35 cellular contexts compared by ENCODE assay signal in the genomic region with DNA sequence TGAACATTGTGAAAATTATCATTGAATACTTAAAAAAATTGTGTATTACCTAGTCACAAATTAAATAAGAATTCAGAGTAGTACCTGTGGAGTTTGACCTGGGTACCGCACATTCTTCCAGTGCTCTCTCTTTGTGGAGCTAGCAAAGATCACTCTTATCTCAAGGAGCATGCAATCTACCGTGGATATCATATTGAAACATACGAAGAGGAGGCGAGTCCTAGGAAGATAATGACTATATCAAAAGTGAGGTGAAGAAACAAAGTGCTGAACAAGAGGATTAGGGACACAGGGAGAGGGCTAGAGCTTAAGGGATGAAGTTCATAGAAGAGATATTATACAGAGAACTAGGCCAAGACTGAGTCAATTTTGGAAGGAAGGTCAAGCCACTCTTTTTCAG.
"Had no signal": no experiment of that assay in that cellular context is flagged by ENCODE, and none has a peak within 500 bp of the region (broad histone marks: within the 10 kb centered on the region; RNA-seq: fewer than 3 reads in every experiment).

No MANE protein-coding gene starts in this region.

- H3K36me3 ChIP-seq: MG63 had no signal

- H3K9me3 ChIP-seq: MG63 had no signal

- H3K27me3 ChIP-seq: MG63 had no signal

- H3K27ac ChIP-seq: KMS-11 had no signal

- H3K4me2 ChIP-seq: KMS-11 had no signal

- H3K4me3 ChIP-seq: MG63 had no signal

- H3K9ac ChIP-seq: KMS-11 had no signal

- DNase-seq: Karpas-422, Kasumi-1, KG1, MG63, MM.1S, MV-4-11, NCI-H1048, NCI-H1092, NCI-H1092 treated with DMSO at 0.1 percent for 48 hours, NCI-H1105, NCI-H1105 treated with DMSO at 0.1 percent for 48 hours, NCI-H1417, NCI-H1417 treated with DMSO at 0.1 percent for 48 hours, NCI-H1436, NCI-H1436 treated with DMSO at 0.1 percent for 48 hours, NCI-H146, NCI-H1694, NCI-H1694 treated with DMSO at 0.1 percent for 48 hours, NCI-H187, NCI-H187 treated with DMSO at 0.1 percent for 48 hours, NCI-H1930, NCI-H2029, NCI-H2029 treated with DMSO at 0.1 percent for 48 hours, NCI-H2081, NCI-H2081 treated with DMSO at 0.1 percent for 48 hours, NCI-H2107, NCI-H2171, NCI-H2171 treated with DMSO at 0.1 percent for 48 hours, NCI-H2227 treated with DMSO at 0.1 percent for 48 hours, NCI-H226, NCI-H345, NCI-H446, NCI-H446 treated with DMSO at 0.1 percent for 48 hours, NCI-H510A had no signal
